In genomic region chr14:105495990-105496830, GRCh38 we compare ENCODE assay signal across 25 cellular contexts. TPM values are rescaled to one million over a fixed set of nuclear protein-coding genes. Genes with fewer than 3 reads are reported as not detected.
DNase-seq lines count a peak whose midpoint lies in the region; ATAC-seq, FAIRE-seq and TF ChIP-seq lines count a peak whose summit lies in the region.
"Had no signal": no experiment of that assay in that cellular context is flagged by ENCODE, and none has a peak within 500 bp of the region (broad histone marks: within the 10 kb centered on the region; RNA-seq: fewer than 3 reads in every experiment).

No MANE protein-coding gene starts in this region.

- no peak overlapping the region for H3K4me3 ChIP-seq in K562
- H3K4me3 ChIP-seq in right lobe of liver: peak overlapping the region; percentile 16 to 50 (median 38)
- H3K4me3 ChIP-seq in aorta (ENCODE audit: low read length in 2 of 2): no peak overlapping the region
- H3K4me3 ChIP-seq: dorsolateral prefrontal cortex, HAP-1, skin epidermis, tibial nerve had no signal

- no peak overlapping the region for H3K27ac ChIP-seq in K562 (ENCODE audit: extremely low read depth, low read depth, low read length)
- peak overlapping the region; percentile 47 to 97 (median 88) for H3K27ac ChIP-seq in right lobe of liver
- H3K27ac ChIP-seq in aorta (ENCODE audit: low read depth in 1 of 2, low read length in 2 of 2): no peak overlapping the region
- H3K27ac ChIP-seq: epithelial cell of prostate had no signal

- peak; percentile 32 for DNase-seq in natural killer cell treated with Interleukin-12 subunit alpha and Interleukin-12 subunit beta and Interleukin-15 and Interleukin-18, amount 100 ng/mL, for 72 hours (ENCODE audit: low spot score)
- DNase-seq in natural killer cell: no peak
- DNase-seq in K562 (ENCODE audit: extremely low read depth in 1 of 4, low spot score in 3 of 4): no peak
- DNase-seq in right lobe of liver: peak; percentile 73 to 91 (median 87)
- DNase-seq in aorta: peak; percentile 39 to 71
- no peak for DNase-seq in activated CD8-positive, alpha-beta T cell treated with anti-CD3 and anti-CD28 coated beads, Interleukin-2, amount 10 ng/mL, durations not matched to agents 7 days and 5 days
- DNase-seq: activated CD4-positive, alpha-beta T cell treated with anti-CD3 and anti-CD28 coated beads for 1 hour; CD4-positive, alpha-beta T cell; DMS153; GF-D8; mesendoderm; NCI-H1105 treated with DMSO at 0.1 percent for 48 hours; NCI-H2081 treated with DMSO at 0.1 percent for 48 hours; stimulated activated CD4-positive, alpha-beta T cell treated with anti-CD3 and anti-CD28 coated beads, Interleukin-2, amount 100 ng/mL, for 24 hours; stimulated activated naive CD4-positive, alpha-beta T cell had no signal

- H3K9me3 ChIP-seq in K562 (replicated peaks; ENCODE audit: control insufficient read depth, insufficient read depth, low read depth, low read length) (no peaks in the 10 kb centered on the region), right lobe of liver (no peaks in the 10 kb centered on the region), aorta (ENCODE audit: control insufficient read depth, low read length) (no peaks in the 10 kb centered on the region)
- H3K9me3 ChIP-seq: HAP-1, tibial nerve had no signal

- no peak for TF ChIP-seq EP300 in K562 (IDR thresholded peaks at IDR 0.05; ENCODE audit: low read length)

- peaks cover 6% of the 10 kb centered on the region for H4K20me1 ChIP-seq in K562 (replicated peaks; ENCODE audit: control insufficient read depth, insufficient read depth, low read length)

- no peak for ATAC-seq in natural killer cell treated with Interleukin-12 subunit alpha and Interleukin-12 subunit beta and Interleukin-15 and Interleukin-18, amount 100 ng/mL, for 72 hours
- ATAC-seq in natural killer cell (no peak), K562 (no peak), right lobe of liver (peak; percentile 31 to 46 (median 42)), aorta (ENCODE audit: low FRiP score) (no peak), HG02884 (IDR thresholded peaks at IDR 0.05; ENCODE audit: unreplicated experiment) (no peak), GM18505 (IDR thresholded peaks at IDR 0.05; ENCODE audit: unreplicated experiment) (no peak)
- ATAC-seq in activated CD8-positive, alpha-beta T cell treated with anti-CD3 and anti-CD28 coated beads, Interleukin-2, amount 10 ng/mL, durations not matched to agents 7 days and 5 days: no peak
- ATAC-seq: naive thymus-derived CD8-positive, alpha-beta T cell had no signal

- H3K36me3 ChIP-seq in K562 (ENCODE audit: control insufficient read depth, insufficient read depth, low read length) (peaks cover 2% of the 10 kb centered on the region; the same call in 1 of the 3 replicates), right lobe of liver (peaks cover 0 to 3% (median 0%) of the 10 kb centered on the region in 4 donors), aorta (ENCODE audit: control insufficient read depth in 1 of 2, insufficient read depth in 2 of 2, low read length in 1 of 2) (no peaks in the 10 kb centered on the region)

- H3K27me3 Mint-ChIP-seq in natural killer cell treated with Interleukin-12 subunit alpha and Interleukin-12 subunit beta and Interleukin-15 and Interleukin-18, amount 100 ng/mL, for 72 hours: no peaks in the 10 kb centered on the region
- H3K27me3 Mint-ChIP-seq in natural killer cell (ENCODE audit: low read depth in 2 of 2): no peaks in the 10 kb centered on the region
- H3K27me3 Mint-ChIP-seq in activated CD8-positive, alpha-beta T cell treated with anti-CD3 and anti-CD28 coated beads, Interleukin-2, amount 10 ng/mL, durations not matched to agents 7 days and 5 days (ENCODE audit: low read depth): no peaks in the 10 kb centered on the region
- H3K27me3 Mint-ChIP-seq: CD4-positive, alpha-beta T cell; naive thymus-derived CD8-positive, alpha-beta T cell; progenitor cell of endocrine pancreas had no signal

- no peak for TF ChIP-seq RAD21 in K562 (CRISPR knock-in tag; conservative IDR thresholded peaks at IDR 0.05 in 1 of 2, IDR thresholded peaks at IDR 0.05 in 1 of 2)

- CTCF ChIA-PET in K562 (lab: Yijun Ruan, JAX; ENCODE audit: low intra/inter-chr PET ratio): no interaction called here
- CTCF ChIA-PET in activated CD8-positive, alpha-beta T cell treated with anti-CD3 and anti-CD28 coated beads, Interleukin-2, amount 10 ng/mL, durations not matched to agents 7 days and 5 days (lab: Charles Lee): no interaction called here

- intact Hi-C loops in natural killer cell (cut with micrococcal nuclease) (no loop called here), K562 (cut with micrococcal nuclease) (no loop called here), right lobe of liver (cut with DNase I) (no loop called here), aorta (cut with DNase I) (no loop called here)

- H3K4me3 Mint-ChIP-seq in natural killer cell treated with Interleukin-12 subunit alpha and Interleukin-12 subunit beta and Interleukin-15 and Interleukin-18, amount 100 ng/mL, for 72 hours: no peak overlapping the region
- H3K4me3 Mint-ChIP-seq in natural killer cell: no peak overlapping the region
- H3K4me3 Mint-ChIP-seq in activated CD8-positive, alpha-beta T cell treated with anti-CD3 and anti-CD28 coated beads, Interleukin-2, amount 10 ng/mL, durations not matched to agents 7 days and 5 days: no peak overlapping the region
- H3K4me3 Mint-ChIP-seq: CD4-positive, alpha-beta T cell; naive thymus-derived CD8-positive, alpha-beta T cell had no signal

- H3K27me3 ChIP-seq in K562 (ENCODE audit: control insufficient read depth in 2 of 2, insufficient read depth in 2 of 2, low read length in 2 of 2) (no peaks in the 10 kb centered on the region), right lobe of liver (no peaks in the 10 kb centered on the region), aorta (ENCODE audit: control insufficient read depth in 1 of 2, insufficient read depth in 2 of 2, low read length in 1 of 2) (no peaks in the 10 kb centered on the region)
- H3K27me3 ChIP-seq: dorsolateral prefrontal cortex, tibial nerve had no signal

- no peak overlapping the region for H2AFZ ChIP-seq in K562 (ENCODE audit: low read depth, low read length)

- H3K9me3 Mint-ChIP-seq in natural killer cell treated with Interleukin-12 subunit alpha and Interleukin-12 subunit beta and Interleukin-15 and Interleukin-18, amount 100 ng/mL, for 72 hours: no peaks in the 10 kb centered on the region
- H3K9me3 Mint-ChIP-seq in natural killer cell: no peaks in the 10 kb centered on the region
- H3K9me3 Mint-ChIP-seq in activated CD8-positive, alpha-beta T cell treated with anti-CD3 and anti-CD28 coated beads, Interleukin-2, amount 10 ng/mL, durations not matched to agents 7 days and 5 days (ENCODE audit: insufficient read depth): no peaks in the 10 kb centered on the region
- H3K9me3 Mint-ChIP-seq: CD4-positive, alpha-beta T cell; naive thymus-derived CD8-positive, alpha-beta T cell had no signal

- H3K9me1 ChIP-seq in K562 (ENCODE audit: control insufficient read depth, insufficient read depth, low read length): no peaks in the 10 kb centered on the region

- H3K4me2 ChIP-seq in K562 (ENCODE audit: insufficient read depth, low read length): no peak overlapping the region

- in situ Hi-C loops in K562 (cut with MboI): no loop called here

- H3K79me2 ChIP-seq in K562 (ENCODE audit: control insufficient read depth, insufficient read depth, low read length): peaks cover 5% of the 10 kb centered on the region; the same call in 2 of the 3 replicates

- TF ChIP-seq CTCF in natural killer cell (IDR thresholded peaks at IDR 0.05) (no peak), K562 (IDR thresholded peaks at IDR 0.05 in 2 of 3, conservative IDR thresholded peaks at IDR 0.05 in 1 of 3; ENCODE audit: insufficient read depth in 2 of 3, low read depth in 1 of 3, low read length in 3 of 3) (no peak), right lobe of liver (IDR thresholded peaks at IDR 0.05) (no peak)

- no TSS peak for BruUV-seq in K562 (replicated peaks; lab: Mats Ljungman, UMichigan)

- H3K9ac ChIP-seq in K562 (ENCODE audit: insufficient read depth in 1 of 2, low read depth in 2 of 2, low read length in 2 of 2): no peak overlapping the region

- H3K4me1 Mint-ChIP-seq in natural killer cell treated with Interleukin-12 subunit alpha and Interleukin-12 subunit beta and Interleukin-15 and Interleukin-18, amount 100 ng/mL, for 72 hours (ENCODE audit: low read depth in 2 of 2): peaks cover 4 to 5% of the 10 kb centered on the region in 2 donors
- H3K4me1 Mint-ChIP-seq in natural killer cell: peaks cover 6 to 9% of the 10 kb centered on the region in 2 donors
- H3K4me1 Mint-ChIP-seq in activated CD8-positive, alpha-beta T cell treated with anti-CD3 and anti-CD28 coated beads, Interleukin-2, amount 10 ng/mL, durations not matched to agents 7 days and 5 days (ENCODE audit: low read depth): peaks cover 6% of the 10 kb centered on the region

- H3K27ac Mint-ChIP-seq in natural killer cell treated with Interleukin-12 subunit alpha and Interleukin-12 subunit beta and Interleukin-15 and Interleukin-18, amount 100 ng/mL, for 72 hours: no peak overlapping the region
- H3K27ac Mint-ChIP-seq in natural killer cell: peak overlapping the region in 1 of 2 donors; percentile 45
- no peak overlapping the region for H3K27ac Mint-ChIP-seq in activated CD8-positive, alpha-beta T cell treated with anti-CD3 and anti-CD28 coated beads, Interleukin-2, amount 10 ng/mL, durations not matched to agents 7 days and 5 days
- H3K27ac Mint-ChIP-seq: CD4-positive, alpha-beta T cell; progenitor cell of endocrine pancreas had no signal

- H3K36me3 Mint-ChIP-seq in natural killer cell treated with Interleukin-12 subunit alpha and Interleukin-12 subunit beta and Interleukin-15 and Interleukin-18, amount 100 ng/mL, for 72 hours: no peaks in the 10 kb centered on the region
- H3K36me3 Mint-ChIP-seq in natural killer cell: no peaks in the 10 kb centered on the region
- peaks cover 5% of the 10 kb centered on the region for H3K36me3 Mint-ChIP-seq in activated CD8-positive, alpha-beta T cell treated with anti-CD3 and anti-CD28 coated beads, Interleukin-2, amount 10 ng/mL, durations not matched to agents 7 days and 5 days (ENCODE audit: low read depth)

- TF ChIP-seq POLR2A in K562 (conservative IDR thresholded peaks at IDR 0.05) (no peak), right lobe of liver (IDR thresholded peaks at IDR 0.05) (no peak), GM18505 (IDR thresholded peaks at IDR 0.05; ENCODE audit: borderline replicate concordance, extremely low read depth, insufficient read depth, insufficient read length) (no peak)

- H3K4me1 ChIP-seq in K562 (replicated peaks in 1 of 2; ENCODE audit: control insufficient read depth in 2 of 2, insufficient read depth in 2 of 2, low read length in 2 of 2) (peaks cover 0 to 79% of the 10 kb centered on the region in 2 experiments; a peak in 3 of 5 replicates), right lobe of liver (peaks cover 0 to 46% (median 23%) of the 10 kb centered on the region in 4 donors), aorta (ENCODE audit: control insufficient read depth in 1 of 2, insufficient read depth in 2 of 2, low read length in 2 of 2) (no peaks in the 10 kb centered on the region)
- H3K4me1 ChIP-seq: HAP-1 had no signal

- no peak for FAIRE-seq in K562 (lab: Jason Lieb, UNC)
- FAIRE-seq: bronchial epithelial cell had no signal

- POLR2A ChIA-PET in K562 (lab: Yijun Ruan, JAX): no interaction called here
- POLR2A ChIA-PET in activated CD8-positive, alpha-beta T cell treated with anti-CD3 and anti-CD28 coated beads, Interleukin-2, amount 10 ng/mL, durations not matched to agents 7 days and 5 days (lab: Charles Lee): no interaction called here

- WGBS in K562 (ENCODE audit: insufficient coverage, low coverage, missing lambda C conversion rate): 95% methylated on average over 5 of the region's 18 CpGs
- WGBS in right lobe of liver (ENCODE audit: insufficient coverage, low coverage, low lambda C conversion rate, missing lambda C conversion rate): 45% methylated on average over 4 of the region's 18 CpGs
- WGBS in aorta, 2 donors: 73 to 74% methylated on average over 17 to 18 of the region's 18 CpGs

RNA-seq across cellular contexts. Expression of gene TEDC1, which starts 5.2 kb away (rescaled TPM):
- total RNA-seq in natural killer cell treated with Interleukin-12 subunit alpha and Interleukin-12 subunit beta and Interleukin-15 and Interleukin-18, amount 100 ng/mL, for 72 hours: 10 to 100 TPM; 25.1 to 59.2 TPM
- total RNA-seq in natural killer cell (100 to 1,000 TPM in 2 of 3 donors, 10 to 100 TPM in 1; 70.0 to 233 (median 112) TPM), K562 (2014; rRNA removed) (26.4 and 28.3 TPM in 2 replicates), K562 (2014; rRNA removed; fragmentation: Illumina TruSeq; extraction: Trizol) (0.64 and 0.84 TPM in 2 replicates), K562 (2015; rRNA removed; fragmentation: Illumina TruSeq; extraction: Trizol) (6.6 and 8.8 TPM in 2 replicates), K562 (2021) (20.1 and 25.7 TPM in 2 replicates), right lobe of liver (1 to 10 TPM; 2.2 to 8.1 (median 3.9) TPM), aorta (10 to 100 TPM in 1 of 2 donors, 1 to 10 TPM in 1; 8.6 to 30.5 TPM)
- total RNA-seq in K562 (2011; cell fraction: chromatin; rRNA removed; ENCODE audit: low replicate concordance): 5.0 and 22.4 TPM in 2 replicates
- total RNA-seq in K562 (2011; cell fraction: nucleolus; rRNA removed): 19.2 and 23.0 TPM in 2 replicates
- 7.6 and 10.1 TPM in 2 replicates for total RNA-seq in K562 (2011; cell fraction: nucleoplasm; rRNA removed)
- polyA plus RNA-seq in K562 (2011; rRNA removed) (5.9 and 6.6 TPM in 2 replicates), K562 (2014; fragmentation: Illumina TruSeq; extraction: Trizol) (1.2 and 6.8 TPM in 2 replicates), K562 (2014; fragmentation: Nextera tagmentation; extraction: Ambion mirVana) (under 1 TPM; 0.21 to 0.25 TPM), K562 (2014; rRNA removed) (18.9 and 19.4 TPM in 2 replicates), aorta (10 to 100 TPM in 1 of 2 donors, 1 to 10 TPM in 1; 9.6 to 33.8 TPM)
- 7.3 and 21.3 TPM in 2 replicates for polyA plus RNA-seq in K562 (2011; cell fraction: cytosol; rRNA removed)
- 19.1 and 36.6 TPM in 2 replicates for polyA plus RNA-seq in K562 (2011; cell fraction: nucleus; rRNA removed)
- polyA plus RNA-seq in K562 (2012): 12.3 and 15.1 TPM in 2 replicates
- 0.99 and 1.6 TPM in 2 replicates for polyA minus RNA-seq in K562 (2011; rRNA and poly(A)+ RNA removed)
- polyA minus RNA-seq in K562 (2011; cell fraction: cytosol; rRNA and poly(A)+ RNA removed): 7.5 and 8.6 TPM in 2 replicates
- 10.3 and 11.8 TPM in 2 replicates for polyA minus RNA-seq in K562 (2011; cell fraction: nucleus; rRNA and poly(A)+ RNA removed)
- total RNA-seq in activated CD8-positive, alpha-beta T cell treated with anti-CD3 and anti-CD28 coated beads, Interleukin-2, amount 10 ng/mL, durations not matched to agents 7 days and 5 days: 10 to 100 TPM; 56.5 to 61.8 TPM

RNA-seq across cellular contexts. Expression of gene CRIP1, which starts 9.5 kb away (rescaled TPM):
- 10 to 100 TPM; 39.0 to 82.7 TPM for total RNA-seq in natural killer cell treated with Interleukin-12 subunit alpha and Interleukin-12 subunit beta and Interleukin-15 and Interleukin-18, amount 100 ng/mL, for 72 hours
- 100 to 1,000 TPM; 276 to 334 (median 290) TPM for total RNA-seq in natural killer cell
- not detected in 2 replicates for total RNA-seq in K562 (2011; cell fraction: chromatin; rRNA removed; ENCODE audit: low replicate concordance)
- not detected in 2 replicates for total RNA-seq in K562 (2011; cell fraction: nucleolus; rRNA removed)
- total RNA-seq in K562 (2011; cell fraction: nucleoplasm; rRNA removed): 0.29 TPM in 1 of 2 replicates, not detected in the other
- total RNA-seq in K562 (2014; rRNA removed): not detected in 2 replicates
- not detected in 2 replicates for total RNA-seq in K562 (2014; rRNA removed; fragmentation: Illumina TruSeq; extraction: Trizol)
- not detected in 2 replicates for total RNA-seq in K562 (2015; rRNA removed; fragmentation: Illumina TruSeq; extraction: Trizol)
- 0.58 and 0.98 TPM in 2 replicates for total RNA-seq in K562 (2021)
- polyA plus RNA-seq in K562 (2011; rRNA removed): 0.14 and 0.23 TPM in 2 replicates
- 0.31 and 0.46 TPM in 2 replicates for polyA plus RNA-seq in K562 (2011; cell fraction: cytosol; rRNA removed)
- 0.21 and 1.1 TPM in 2 replicates for polyA plus RNA-seq in K562 (2011; cell fraction: nucleus; rRNA removed)
- 0.72 TPM in 1 of 2 replicates, not detected in the other for polyA plus RNA-seq in K562 (2012)
- not detected in 2 replicates for polyA plus RNA-seq in K562 (2014; fragmentation: Illumina TruSeq; extraction: Trizol)
- not detected for polyA plus RNA-seq in K562 (2014; fragmentation: Nextera tagmentation; extraction: Ambion mirVana)
- 0.11 TPM in 1 of 2 replicates, not detected in the other for polyA plus RNA-seq in K562 (2014; rRNA removed)
- polyA minus RNA-seq in K562 (2011; rRNA and poly(A)+ RNA removed): not detected in 2 replicates
- 3.2 and 9.9 TPM in 2 replicates for polyA minus RNA-seq in K562 (2011; cell fraction: cytosol; rRNA and poly(A)+ RNA removed)
- 0.78 and 1.5 TPM in 2 replicates for polyA minus RNA-seq in K562 (2011; cell fraction: nucleus; rRNA and poly(A)+ RNA removed)
- 1 to 10 TPM in 5 of 6 experiments, under 1 TPM in 1; 0.79 to 5.4 (median 2.7) TPM for total RNA-seq in right lobe of liver
- total RNA-seq in aorta: 100 to 1,000 TPM; 229 to 236 TPM
- polyA plus RNA-seq in aorta: 1,000 to 10,000 TPM in 1 of 2 donors, 100 to 1,000 TPM in 1; 740 to 1,123 TPM
- 100 to 1,000 TPM; 587 to 613 TPM for total RNA-seq in activated CD8-positive, alpha-beta T cell treated with anti-CD3 and anti-CD28 coated beads, Interleukin-2, amount 10 ng/mL, durations not matched to agents 7 days and 5 days
- total RNA-seq: bronchial epithelial cell had no signal

RNA-seq across cellular contexts. Expression of gene CRIP2, which starts 21.6 kb away (rescaled TPM):
- 1 to 10 TPM in 1 of 2 donors, under 1 TPM in 1; 0.98 to 2.2 TPM for total RNA-seq in natural killer cell treated with Interleukin-12 subunit alpha and Interleukin-12 subunit beta and Interleukin-15 and Interleukin-18, amount 100 ng/mL, for 72 hours
- total RNA-seq in natural killer cell (1 to 10 TPM; 1.7 to 4.6 (median 2.0) TPM), K562 (2014; rRNA removed) (1.7 and 2.0 TPM in 2 replicates), K562 (2014; rRNA removed; fragmentation: Illumina TruSeq; extraction: Trizol) (not detected in 2 replicates), K562 (2015; rRNA removed; fragmentation: Illumina TruSeq; extraction: Trizol) (0.33 and 0.34 TPM in 2 replicates), K562 (2021) (1.2 and 1.7 TPM in 2 replicates), right lobe of liver (10 to 100 TPM; 11.2 to 50.0 (median 27.5) TPM), aorta (100 to 1,000 TPM; 267 to 352 TPM)
- total RNA-seq in K562 (2011; cell fraction: chromatin; rRNA removed; ENCODE audit: low replicate concordance): 2.6 TPM in 1 of 2 replicates, not detected in the other
- 0.53 and 1.7 TPM in 2 replicates for total RNA-seq in K562 (2011; cell fraction: nucleolus; rRNA removed)
- 1.2 and 1.5 TPM in 2 replicates for total RNA-seq in K562 (2011; cell fraction: nucleoplasm; rRNA removed)
- polyA plus RNA-seq in K562 (2011; rRNA removed) (1.0 and 2.2 TPM in 2 replicates), K562 (2014; fragmentation: Illumina TruSeq; extraction: Trizol) (0.18 and 0.51 TPM in 2 replicates), K562 (2014; fragmentation: Nextera tagmentation; extraction: Ambion mirVana) (under 1 TPM; 0.25 to 0.27 TPM), K562 (2014; rRNA removed) (0.16 and 1.2 TPM in 2 replicates), aorta (100 to 1,000 TPM; 432 to 698 TPM)
- polyA plus RNA-seq in K562 (2011; cell fraction: cytosol; rRNA removed): 4.4 and 9.0 TPM in 2 replicates
- 4.8 and 11.0 TPM in 2 replicates for polyA plus RNA-seq in K562 (2011; cell fraction: nucleus; rRNA removed)
- polyA plus RNA-seq in K562 (2012): 1.4 and 1.9 TPM in 2 replicates
- 0.39 TPM in 1 of 2 replicates, not detected in the other for polyA minus RNA-seq in K562 (2011; rRNA and poly(A)+ RNA removed)
- polyA minus RNA-seq in K562 (2011; cell fraction: cytosol; rRNA and poly(A)+ RNA removed): 1.2 and 2.0 TPM in 2 replicates
- polyA minus RNA-seq in K562 (2011; cell fraction: nucleus; rRNA and poly(A)+ RNA removed): 0.67 and 0.94 TPM in 2 replicates
- under 1 TPM; 0.21 to 0.31 TPM for total RNA-seq in activated CD8-positive, alpha-beta T cell treated with anti-CD3 and anti-CD28 coated beads, Interleukin-2, amount 10 ng/mL, durations not matched to agents 7 days and 5 days

RNA-seq across cellular contexts. Expression of gene TMEM121, which starts 30.2 kb away (rescaled TPM):
- 1 to 10 TPM; 1.8 to 4.2 TPM for total RNA-seq in natural killer cell treated with Interleukin-12 subunit alpha and Interleukin-12 subunit beta and Interleukin-15 and Interleukin-18, amount 100 ng/mL, for 72 hours
- total RNA-seq in natural killer cell: under 1 TPM in 2 of 3 donors, not detected in 1; 0.54 to 0.80 TPM
- not detected in 2 replicates for total RNA-seq in K562 (2011; cell fraction: chromatin; rRNA removed; ENCODE audit: low replicate concordance)
- 0.39 TPM in 1 of 2 replicates, not detected in the other for total RNA-seq in K562 (2011; cell fraction: nucleolus; rRNA removed)
- total RNA-seq in K562 (2011; cell fraction: nucleoplasm; rRNA removed): not detected in 2 replicates
- 0.36 TPM in 1 of 2 replicates, not detected in the other for total RNA-seq in K562 (2014; rRNA removed)
- not detected in 2 replicates for total RNA-seq in K562 (2014; rRNA removed; fragmentation: Illumina TruSeq; extraction: Trizol)
- total RNA-seq in K562 (2015; rRNA removed; fragmentation: Illumina TruSeq; extraction: Trizol): not detected in 2 replicates
- total RNA-seq in K562 (2021): 0.31 TPM in 1 of 2 replicates, not detected in the other
- 0.09 TPM in 1 of 2 replicates, not detected in the other for polyA plus RNA-seq in K562 (2011; rRNA removed)
- 0.04 and 0.55 TPM in 2 replicates for polyA plus RNA-seq in K562 (2011; cell fraction: cytosol; rRNA removed)
- 0.13 TPM in 1 of 2 replicates, not detected in the other for polyA plus RNA-seq in K562 (2011; cell fraction: nucleus; rRNA removed)
- polyA plus RNA-seq in K562 (2012): 0.12 TPM in 1 of 2 replicates, not detected in the other
- polyA plus RNA-seq in K562 (2014; fragmentation: Illumina TruSeq; extraction: Trizol): not detected in 2 replicates
- not detected for polyA plus RNA-seq in K562 (2014; fragmentation: Nextera tagmentation; extraction: Ambion mirVana)
- polyA plus RNA-seq in K562 (2014; rRNA removed): not detected in 2 replicates
- polyA minus RNA-seq in K562 (2011; rRNA and poly(A)+ RNA removed): not detected in 2 replicates
- polyA minus RNA-seq in K562 (2011; cell fraction: cytosol; rRNA and poly(A)+ RNA removed): not detected in 2 replicates
- polyA minus RNA-seq in K562 (2011; cell fraction: nucleus; rRNA and poly(A)+ RNA removed): 0.33 and 0.40 TPM in 2 replicates
- 1 to 10 TPM in 5 of 6 experiments, under 1 TPM in 1; 0.74 to 3.2 (median 2.2) TPM for total RNA-seq in right lobe of liver
- 1 to 10 TPM; 1.9 to 7.5 TPM for total RNA-seq in aorta
- 1 to 10 TPM in 1 of 2 donors, under 1 TPM in 1; 0.75 to 4.2 TPM for polyA plus RNA-seq in aorta
- 1 to 10 TPM; 8.6 to 9.2 TPM for total RNA-seq in activated CD8-positive, alpha-beta T cell treated with anti-CD3 and anti-CD28 coated beads, Interleukin-2, amount 10 ng/mL, durations not matched to agents 7 days and 5 days

Comparison
In these comparisons a context has a peak if more than half of its experiments do, and no peak if none do; other contexts are left out.
1. DNase-seq: peak in natural killer cell treated with Interleukin-12 subunit alpha and Interleukin-12 subunit beta and Interleukin-15 and Interleukin-18, amount 100 ng/mL, for 72 hours (single experiment), right lobe of liver (3 of 3) and aorta (2 of 2); none in natural killer cell (single experiment), K562 (0 of 4) and activated CD8-positive, alpha-beta T cell treated with anti-CD3 and anti-CD28 coated beads, Interleukin-2, amount 10 ng/mL, durations not matched to agents 7 days and 5 days (single experiment).
2. ATAC-seq: peak in right lobe of liver (4 of 4); none in natural killer cell treated with Interleukin-12 subunit alpha and Interleukin-12 subunit beta and Interleukin-15 and Interleukin-18, amount 100 ng/mL, for 72 hours (0 of 2), natural killer cell (0 of 3), K562 (single experiment), aorta (single experiment), HG02884 (single experiment), activated CD8-positive, alpha-beta T cell treated with anti-CD3 and anti-CD28 coated beads, Interleukin-2, amount 10 ng/mL, durations not matched to agents 7 days and 5 days (single experiment) and GM18505 (single experiment).
3. H3K27ac ChIP-seq: peak in right lobe of liver (3 of 3); none in K562 (single experiment) and aorta (0 of 2).
4. H3K4me3 ChIP-seq: peak in right lobe of liver (3 of 3); none in K562 (single experiment) and aorta (0 of 2).
5. RNA of gene CRIP1, which starts 9.5 kb away (total RNA-seq): 587 to 613 TPM in activated CD8-positive, alpha-beta T cell treated with anti-CD3 and anti-CD28 coated beads, Interleukin-2, amount 10 ng/mL, durations not matched to agents 7 days and 5 days, 276 to 334 TPM in natural killer cell, 229 to 236 TPM in aorta and 39.0 to 82.7 TPM in natural killer cell treated with Interleukin-12 subunit alpha and Interleukin-12 subunit beta and Interleukin-15 and Interleukin-18, amount 100 ng/mL, for 72 hours; 0.79 to 5.4 TPM in right lobe of liver and 0.29 to 0.98 TPM in K562; every median in the first group is over 4 times any median in the second.
6. RNA of gene CRIP2, which starts 21.6 kb away (total RNA-seq): 267 to 352 TPM in aorta; 11.2 to 50.0 TPM in right lobe of liver, 0.98 to 2.2 TPM in natural killer cell treated with Interleukin-12 subunit alpha and Interleukin-12 subunit beta and Interleukin-15 and Interleukin-18, amount 100 ng/mL, for 72 hours, 1.7 to 4.6 TPM in natural killer cell, 0.33 to 2.6 TPM in K562 and 0.21 to 0.31 TPM in activated CD8-positive, alpha-beta T cell treated with anti-CD3 and anti-CD28 coated beads, Interleukin-2, amount 10 ng/mL, durations not matched to agents 7 days and 5 days; every median in the first group is over 4 times any median in the second.